ENCODE assay signal across 8 cellular contexts in the genomic region with DNA sequence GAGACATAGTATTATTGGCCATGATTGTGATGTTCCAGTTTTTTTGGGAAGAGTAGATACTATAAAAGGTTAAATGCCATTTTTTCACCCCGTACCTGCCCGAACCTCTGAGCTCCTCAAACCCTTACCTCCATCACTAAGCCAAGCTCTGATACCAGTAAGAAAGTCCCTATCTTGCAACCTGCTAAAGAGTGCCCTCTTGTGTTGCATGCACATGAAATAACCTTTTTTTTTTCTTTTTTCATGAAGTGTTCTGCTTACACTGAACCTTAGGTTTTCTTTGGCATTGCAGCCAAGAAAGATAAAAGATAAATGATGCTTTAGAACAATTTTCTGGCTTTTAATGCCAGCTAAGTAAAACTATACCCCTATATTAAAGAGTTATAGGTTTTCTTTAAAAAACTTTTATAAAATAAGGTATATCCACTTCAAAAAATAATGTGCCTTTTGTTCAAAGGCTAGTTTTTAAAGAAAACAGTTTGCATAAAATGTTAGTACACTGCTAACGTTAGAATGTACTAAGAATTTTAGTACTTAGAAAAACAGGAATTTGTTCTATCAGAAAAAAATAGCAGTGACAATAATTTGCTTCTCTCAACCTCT.
A peak's percentile ranks its signal among the peaks of the same experiment; 100 is the strongest.
DNase-seq lines count a peak whose midpoint lies in the region; ATAC-seq, FAIRE-seq and TF ChIP-seq lines count a peak whose summit lies in the region.

No MANE protein-coding gene starts in this region.

- peak; percentile 83 for FAIRE-seq in TTC549 (lab: Jason Lieb, UNC)

- H3K27me3 ChIP-seq in cardiac muscle cell = no peaks in the 10 kb centered on the region
- H3K27me3 ChIP-seq in upper lobe of left lung = no peaks in the 10 kb centered on the region

- WGBS in upper lobe of left lung, 2 donors = 46% methylated on average over 3 of the region's 3 CpGs

- H3K36me3 ChIP-seq in cardiac muscle cell = no peaks in the 10 kb centered on the region
- H3K36me3 ChIP-seq in upper lobe of left lung = no peaks in the 10 kb centered on the region

- TF ChIP-seq POLR2A in NB4 (IDR thresholded peaks at IDR 0.05; ENCODE audit: extremely low read depth, insufficient read length) (no peak), upper lobe of left lung (IDR thresholded peaks at IDR 0.05) (no peak)

- peak; percentile 72 for TF ChIP-seq CTCF in cardiac muscle cell (IDR thresholded peaks at IDR 0.05; ENCODE audit: low read depth, low read length)
- TF ChIP-seq CTCF in NB4 (IDR thresholded peaks at IDR 0.05; ENCODE audit: low read depth, low read length) = peak; percentile 54
- TF ChIP-seq CTCF in upper lobe of left lung (IDR thresholded peaks at IDR 0.05) = peak in 5 of 6 experiments; percentile 8 to 44 (median 23)

- no peak for TF ChIP-seq EP300 in upper lobe of left lung (IDR thresholded peaks at IDR 0.05)

- H3K9me3 ChIP-seq in cardiac muscle cell (ENCODE audit: low read depth) = no peaks in the 10 kb centered on the region
- H3K9me3 ChIP-seq in upper lobe of left lung = peaks cover 0 to 4% (median 0%) of the 10 kb centered on the region in 4 donors

- H3K4me3 ChIP-seq in cardiac muscle cell = no peak overlapping the region
- H3K4me3 ChIP-seq in NB4 (ENCODE audit: low read depth, low read length) = no peak overlapping the region
- no peak overlapping the region for H3K4me3 ChIP-seq in upper lobe of left lung

- intact Hi-C loops in Right ventricle myocardium inferior (cut with DNase I) = loop anchor here (5.0 kb wide), 1 partner anchor 225 kb away; no protein-coding TSS in a partner anchor

- DNase-seq in cardiac muscle cell (ENCODE audit: low read depth in 1 of 2, low spot score in 1 of 2) (peak; percentile 58 to 71), Right ventricle myocardium inferior (ENCODE audit: missing footprints) (no peak), NB4 (ENCODE audit: low read depth) (peak; percentile 60), hippocampal formation (lab: John Stamatoyannopoulos, UW) (peak; percentile 1 to 74), upper lobe of left lung (no peak)

- no peak overlapping the region for H3K27ac ChIP-seq in cardiac muscle cell
- no peak overlapping the region for H3K27ac ChIP-seq in upper lobe of left lung

- H3K4me1 ChIP-seq in cardiac muscle cell (ENCODE audit: low read depth) (peaks cover 15% of the 10 kb centered on the region), upper lobe of left lung (no peaks in the 10 kb centered on the region)

- ATAC-seq in Right ventricle myocardium inferior (no peak), upper lobe of left lung (ENCODE audit: low FRiP score in 2 of 2) (peak in 1 of 2 donors; percentile 59), GM19463 (IDR thresholded peaks at IDR 0.05; ENCODE audit: unreplicated experiment) (no peak), GM19328 (IDR thresholded peaks at IDR 0.05; ENCODE audit: unreplicated experiment) (no peak)

Comparison
In these comparisons a context has a peak if more than half of its experiments do, and no peak if none do; other contexts are left out.
1. DNase-seq: peak in cardiac muscle cell (2 of 2), NB4 (single experiment) and hippocampal formation (2 of 2); none in Right ventricle myocardium inferior (single experiment) and upper lobe of left lung (0 of 2).
2. Peak in every context shown above with its lines, with median percentiles within 50 percentile points of each other: CTCF ChIP-seq.